ENCODE assay signal across 13 cellular contexts in the genomic region with DNA sequence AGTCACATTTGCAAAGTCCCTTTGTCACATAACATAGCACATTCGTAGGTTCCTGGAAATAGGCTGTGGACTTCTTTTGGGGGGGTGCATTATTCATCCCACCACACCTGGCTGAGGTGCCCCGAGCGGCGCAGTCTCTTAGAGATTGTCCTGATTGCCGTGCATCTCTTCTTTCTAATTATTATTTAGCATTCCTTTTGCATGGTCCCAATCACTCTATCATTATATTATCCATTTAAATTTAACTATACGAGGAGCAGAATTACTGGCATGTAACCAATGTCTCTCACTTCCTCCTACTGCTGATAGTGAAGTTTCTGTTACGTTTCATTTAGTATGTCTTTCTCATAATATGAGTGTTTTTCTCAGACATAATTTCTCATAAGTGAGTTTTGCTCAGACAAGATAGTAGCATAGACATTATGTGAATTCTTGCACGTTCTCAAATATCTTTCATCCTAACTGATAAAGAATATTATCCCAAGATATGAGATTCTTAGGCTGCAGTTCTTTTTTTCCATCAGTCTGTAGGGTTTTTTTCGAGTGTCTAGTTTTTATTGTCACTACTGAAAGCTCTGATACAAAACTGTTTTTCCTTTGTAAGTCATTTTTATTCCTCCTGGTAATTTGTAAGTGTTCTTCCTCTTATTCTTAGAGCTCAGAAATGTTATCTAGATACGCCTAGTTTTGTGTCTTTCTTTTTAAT.
DNase-seq lines count a peak whose midpoint lies in the region; ATAC-seq lines count a peak whose summit lies in the region.
"Had no signal": no experiment of that assay in that cellular context is flagged by ENCODE, and none has a peak within 500 bp of the region (broad histone marks: within the 10 kb centered on the region; RNA-seq: fewer than 3 reads in every experiment).

No MANE protein-coding gene starts in this region.

- peaks cover 0 to 6% of the 10 kb centered on the region in 2 donors for H3K36me3 Mint-ChIP-seq in activated naive CD4-positive, alpha-beta T cell treated with anti-CD3 and anti-CD28 coated beads, Interleukin-2, amount 50 U/mL, for 72 hours
- H3K36me3 Mint-ChIP-seq: naive thymus-derived CD8-positive, alpha-beta T cell had no signal

- ATAC-seq in GM18519 (IDR thresholded peaks at IDR 0.05; ENCODE audit: low FRiP score, unreplicated experiment) (peak; percentile 92), GM21381 (IDR thresholded peaks at IDR 0.05; ENCODE audit: unreplicated experiment) (peak; percentile 71), HG02943 (IDR thresholded peaks at IDR 0.05; ENCODE audit: low read depth, unreplicated experiment) (peak; percentile 53), HG03565 (IDR thresholded peaks at IDR 0.05; ENCODE audit: unreplicated experiment) (peak; percentile 94)
- ATAC-seq in activated naive CD4-positive, alpha-beta T cell treated with anti-CD3 and anti-CD28 coated beads, Interleukin-2, amount 50 U/mL, for 72 hours, result no peak
- ATAC-seq: naive thymus-derived CD8-positive, alpha-beta T cell had no signal

- DNase-seq in COLO829 (ENCODE audit: low spot score) (no peak), NCI-H1048 (lab: John Stamatoyannopoulos, UW) (no peak), posterior cingulate gyrus (no peak)
- DNase-seq in activated naive CD4-positive, alpha-beta T cell treated with anti-CD3 and anti-CD28 coated beads, Interleukin-2, amount 50 U/mL, for 72 hours (ENCODE audit: low spot score in 2 of 2), result no peak
- DNase-seq: adrenal gland; HCEC 1CT; Kasumi-1; naive thymus-derived CD8-positive, alpha-beta T cell; upper lobe of left lung had no signal

- H3K27ac Mint-ChIP-seq in activated naive CD4-positive, alpha-beta T cell treated with anti-CD3 and anti-CD28 coated beads, Interleukin-2, amount 50 U/mL, for 72 hours, result no peak overlapping the region
- H3K27ac Mint-ChIP-seq: naive thymus-derived CD8-positive, alpha-beta T cell had no signal

- intact Hi-C loops in posterior cingulate gyrus (cut with DNase I), result no loop called here

- no peaks in the 10 kb centered on the region for H3K9me3 Mint-ChIP-seq in activated naive CD4-positive, alpha-beta T cell treated with anti-CD3 and anti-CD28 coated beads, Interleukin-2, amount 50 U/mL, for 72 hours

Comparison
In these comparisons a context has a peak if more than half of its experiments do, and no peak if none do; other contexts are left out.
1. ATAC-seq: peak in GM18519 (single experiment), GM21381 (single experiment), HG02943 (single experiment) and HG03565 (single experiment); none in activated naive CD4-positive, alpha-beta T cell treated with anti-CD3 and anti-CD28 coated beads, Interleukin-2, amount 50 U/mL, for 72 hours (0 of 2).